In the genomic region with DNA sequence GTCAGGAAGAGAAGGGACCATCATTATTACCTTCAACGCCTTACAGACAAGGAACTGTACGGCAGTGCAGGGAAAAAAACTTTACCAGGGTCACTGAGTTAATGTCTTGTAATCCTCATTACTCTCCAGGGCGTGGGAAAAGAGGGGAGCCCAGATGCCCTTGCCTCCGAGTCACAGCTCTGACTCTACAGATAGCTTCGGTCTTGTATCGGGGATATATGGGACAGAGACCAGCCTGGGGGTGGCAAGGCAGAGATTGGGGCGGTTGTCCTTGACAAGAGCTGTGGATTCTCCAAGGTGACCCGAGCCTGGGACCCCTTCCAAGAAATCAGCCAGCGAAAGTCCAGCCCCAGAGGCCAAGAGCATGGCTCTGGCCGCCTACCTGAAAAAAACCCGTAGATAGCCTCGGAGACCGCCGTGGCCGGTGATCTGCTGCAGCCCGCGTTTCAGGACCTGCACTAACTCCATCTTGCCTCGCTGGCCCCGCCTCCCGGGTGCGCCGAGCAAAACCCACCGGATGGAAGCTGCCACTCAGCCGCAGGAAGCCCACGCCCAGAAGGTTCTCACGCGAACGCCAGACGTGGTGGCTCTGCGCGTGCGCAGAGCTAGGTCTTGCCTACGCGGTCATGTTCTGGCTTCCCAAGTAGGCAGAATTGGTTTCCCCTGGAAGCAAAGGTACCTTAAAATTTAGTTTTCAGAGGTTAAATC, we compare ENCODE assay signal across 8 cellular contexts. TPM values are rescaled to one million over a fixed set of nuclear protein-coding genes. Genes with fewer than 3 reads are reported as not detected.
DNase-seq lines count a peak whose midpoint lies in the region; TF ChIP-seq lines count a peak whose summit lies in the region.

A gene (minus strand): TSS at position 485 of the 708 bp plus-strand sequence. CDS start 17 bp downstream, at position 468.

- TF ChIP-seq POLR2A in NB4 (IDR thresholded peaks at IDR 0.05; ENCODE audit: extremely low read depth, insufficient read length), result peak; percentile 96

- no peaks in the 10 kb centered on the region for H3K9me3 ChIP-seq in SK-N-MC (ENCODE audit: low read depth, low read length)

- peaks cover 20% of the 10 kb centered on the region for H3K36me3 Mint-ChIP-seq in HFFc6 (ENCODE audit: low read depth)

- peak within 1 kb of the TSS; percentile 16; the same call in 1 of the 2 replicates for H3K27ac ChIP-seq in SK-N-MC
- peak within 1 kb of the TSS; percentile 66 for H3K27ac ChIP-seq in temporal lobe (ENCODE audit: low read depth, low read length)

- TF ChIP-seq CTCF in HFFc6 (IDR thresholded peaks at IDR 0.05) (no peak), NB4 (IDR thresholded peaks at IDR 0.05; ENCODE audit: low read depth, low read length) (no peak)

- H3K27me3 Mint-ChIP-seq in HFFc6 (ENCODE audit: insufficient read depth), result no peaks in the 10 kb centered on the region; the same call in 1 of the 2 replicates

- H3K36me3 ChIP-seq in SK-N-MC (ENCODE audit: insufficient read depth, low read length), result peaks cover 22% of the 10 kb centered on the region

- peak within 1 kb of the TSS; percentile 95 for H3K4me3 Mint-ChIP-seq in HFFc6

- peak within 1 kb of the TSS; percentile 93 for H3K9ac ChIP-seq in SK-N-MC (ENCODE audit: insufficient read length)

- H3K4me3 ChIP-seq in NB4 (ENCODE audit: low read depth, low read length) (peak within 1 kb of the TSS; percentile 71), SK-N-MC (peak within 1 kb of the TSS; percentile 89)

- DNase-seq in GM04503 (ENCODE audit: low read depth) (peak; percentile 70), HFFc6 (peak; percentile 93), NB4 (ENCODE audit: low read depth) (peak; percentile 98), SK-N-MC (ENCODE audit: low read depth, low spot score) (peak; percentile 79), glomerular endothelial cell (ENCODE audit: extremely low read depth, low read depth, low spot score) (peak; percentile 82), occipital lobe (lab: John Stamatoyannopoulos, UW) (peak; percentile 94)
- DNase-seq in activated naive CD4-positive, alpha-beta T cell treated with anti-CD3 and anti-CD28 coated beads, Interleukin-2, amount 50 U/mL, for 16 hours, result peak; percentile 96

- peak within 1 kb of the TSS; percentile 68 for H3K27ac Mint-ChIP-seq in HFFc6

- H3K4me1 Mint-ChIP-seq in HFFc6 (ENCODE audit: low read depth), result peaks cover 26% of the 10 kb centered on the region

- peaks cover 8% of the 10 kb centered on the region; the same call in 1 of the 2 replicates for H3K9me3 Mint-ChIP-seq in HFFc6

RNA-seq across cellular contexts. Expression of the gene that starts here (rescaled TPM):
- total RNA-seq in HFFc6 (2021; fragmentation: NEBNext Ultra II Directional; extraction: Animal tissue kit (Norgen Biotek cat#: 25700)), result 100 to 1,000 TPM; 104 to 149 (median 140) TPM
- total RNA-seq in glomerular endothelial cell (117 and 179 TPM in 2 replicates), occipital lobe (55.8 TPM), temporal lobe (61.7 TPM)

Comparison
In these comparisons a context has a peak if more than half of its experiments do, and no peak if none do; other contexts are left out.
1. Peak in every context shown above with its lines: DNase-seq, H3K4me3 ChIP-seq and H3K27ac ChIP-seq.